In genomic region chr1:89692601-89693503, GRCh38 we compare ENCODE assay signal across 9 cellular contexts. TPM values are rescaled to one million over a fixed set of nuclear protein-coding genes. Genes with fewer than 3 reads are reported as not detected.
A peak's percentile ranks its signal among the peaks of the same experiment; 100 is the strongest.
DNase-seq lines count a peak whose midpoint lies in the region; ATAC-seq and TF ChIP-seq lines count a peak whose summit lies in the region.
"Had no signal": no experiment of that assay in that cellular context is flagged by ENCODE, and none has a peak within 500 bp of the region (broad histone marks: within the 10 kb centered on the region; RNA-seq: fewer than 3 reads in every experiment).

No MANE protein-coding gene starts in this region.

- no peaks in the 10 kb centered on the region for H3K79me2 ChIP-seq in DOHH2 (ENCODE audit: control insufficient read depth, low read length)

- H3K27ac Mint-ChIP-seq in mesothelial cell of epicardium = no peak overlapping the region

- in situ Hi-C loops in transverse colon (cut with MboI; ENCODE audit: low pct_ligation_motif_present in 1 of 4, low pct_unique_long_range_greater_than_20kb in 1 of 4, low sequenced_read_pairs in 3 of 4) = no loop called here

- H3K27me3 ChIP-seq in DOHH2 (ENCODE audit: control insufficient read depth, low read length) (no peaks in the 10 kb centered on the region), transverse colon (no peaks in the 10 kb centered on the region)

- no peaks in the 10 kb centered on the region for H3K27me3 Mint-ChIP-seq in mesothelial cell of epicardium (ENCODE audit: low read depth)
- H3K27me3 Mint-ChIP-seq: brain had no signal

- no peaks in the 10 kb centered on the region for H3K9me3 Mint-ChIP-seq in mesothelial cell of epicardium
- H3K9me3 Mint-ChIP-seq: brain had no signal

- no peaks in the 10 kb centered on the region for H3K36me3 Mint-ChIP-seq in mesothelial cell of epicardium

- no peak overlapping the region; the same call in 1 of the 2 replicates for H3K4me3 ChIP-seq in DOHH2 (ENCODE audit: low read length)
- no peak overlapping the region for H3K4me3 ChIP-seq in fibroblast of pulmonary artery (replicated peaks; ENCODE audit: low read depth, low read length)
- no peak overlapping the region for H3K4me3 ChIP-seq in transverse colon

- no peaks in the 10 kb centered on the region for H4K20me1 ChIP-seq in DOHH2 (ENCODE audit: control insufficient read depth, insufficient read depth, low read depth, low read length)

- H3K4me1 ChIP-seq in DOHH2 (ENCODE audit: control insufficient read depth, low read length) = peaks cover 28% of the 10 kb centered on the region
- H3K4me1 ChIP-seq in transverse colon = peaks cover 0 to 26% (median 0%) of the 10 kb centered on the region in 4 donors

- no peak for TF ChIP-seq EP300 in transverse colon (IDR thresholded peaks at IDR 0.05; ENCODE audit: low read depth)

- no peak for TF ChIP-seq POLR2A in transverse colon (IDR thresholded peaks at IDR 0.05)

- DNase-seq in NOMO-1 treated with dmso at 0.1 percent for 144 hours (lab: John Stamatoyannopoulos, UW; ENCODE audit: unreplicated experiment) (peak; percentile 61), fibroblast of pulmonary artery (ENCODE audit: low read depth) (peak; percentile 53), transverse colon (no peak), mesothelial cell of epicardium (ENCODE audit: low spot score in 2 of 2, unreplicated experiment in 2 of 2) (no peak), AG20443 (ENCODE audit: low spot score) (no peak)

- H3K36me3 ChIP-seq in DOHH2 (ENCODE audit: control insufficient read depth, low read length) = no peaks in the 10 kb centered on the region
- no peaks in the 10 kb centered on the region for H3K36me3 ChIP-seq in transverse colon

- H3K4me3 Mint-ChIP-seq in mesothelial cell of epicardium = no peak overlapping the region
- H3K4me3 Mint-ChIP-seq: brain had no signal

- intact Hi-C loops in transverse colon (cut with DNase I; ENCODE audit: low total_unique reads) = no loop called here

- H3K9me3 ChIP-seq in DOHH2 (ENCODE audit: control insufficient read depth, insufficient read depth, low read length) (no peaks in the 10 kb centered on the region), transverse colon (no peaks in the 10 kb centered on the region)

- no peaks in the 10 kb centered on the region for H3K9me2 ChIP-seq in DOHH2 (replicated peaks; ENCODE audit: control insufficient read depth, low read length)

- peaks cover 28% of the 10 kb centered on the region for H3K4me1 Mint-ChIP-seq in mesothelial cell of epicardium

- H3K4me2 ChIP-seq in DOHH2 (ENCODE audit: low read length) = peak overlapping the region; percentile 43

- ATAC-seq in GM21576 (IDR thresholded peaks at IDR 0.05; ENCODE audit: unreplicated experiment) (peak; percentile 51), HG03039 (IDR thresholded peaks at IDR 0.05; ENCODE audit: unreplicated experiment) (no peak)

- WGBS in transverse colon (ENCODE audit: low coverage in 1 of 2), 2 donors = 62 to 67% methylated on average over 3 to 4 of the region's 4 CpGs

- no peaks in the 10 kb centered on the region; the same call in none of the 2 replicates for H3F3A ChIP-seq in DOHH2 (ENCODE audit: control insufficient read depth, insufficient read depth)

- no peak overlapping the region for H3K27ac ChIP-seq in DOHH2 (ENCODE audit: low read depth, low read length)
- peak overlapping the region; percentile 5 to 34 (median 24) for H3K27ac ChIP-seq in transverse colon

- TF ChIP-seq CTCF in DOHH2 (IDR thresholded peaks at IDR 0.05; ENCODE audit: low read depth, low read length, poor library complexity, severe bottlenecking) (no peak), fibroblast of pulmonary artery (IDR thresholded peaks at IDR 0.05; ENCODE audit: low read length, missing control alignments) (no peak), transverse colon (IDR thresholded peaks at IDR 0.05) (no peak), mesothelial cell of epicardium (IDR thresholded peaks at IDR 0.05; ENCODE audit: unreplicated experiment) (no peak)

RNA-seq across cellular contexts. Expression of gene LRRC8C, which starts 59.9 kb away (rescaled TPM):
- 1 to 10 TPM; 2.4 to 4.4 (median 2.7) TPM for total RNA-seq in transverse colon
- 1.2 to 1.3 TPM (median 1.3 TPM) in 3 replicates for total RNA-seq in mesothelial cell of epicardium

Comparison
In these comparisons a context has a peak if more than half of its experiments do, and no peak if none do; other contexts are left out.
1. DNase-seq: peak in NOMO-1 treated with dmso at 0.1 percent for 144 hours (single experiment) and fibroblast of pulmonary artery (single experiment); none in transverse colon (single experiment), mesothelial cell of epicardium (0 of 2) and AG20443 (single experiment).